In the genomic region with DNA sequence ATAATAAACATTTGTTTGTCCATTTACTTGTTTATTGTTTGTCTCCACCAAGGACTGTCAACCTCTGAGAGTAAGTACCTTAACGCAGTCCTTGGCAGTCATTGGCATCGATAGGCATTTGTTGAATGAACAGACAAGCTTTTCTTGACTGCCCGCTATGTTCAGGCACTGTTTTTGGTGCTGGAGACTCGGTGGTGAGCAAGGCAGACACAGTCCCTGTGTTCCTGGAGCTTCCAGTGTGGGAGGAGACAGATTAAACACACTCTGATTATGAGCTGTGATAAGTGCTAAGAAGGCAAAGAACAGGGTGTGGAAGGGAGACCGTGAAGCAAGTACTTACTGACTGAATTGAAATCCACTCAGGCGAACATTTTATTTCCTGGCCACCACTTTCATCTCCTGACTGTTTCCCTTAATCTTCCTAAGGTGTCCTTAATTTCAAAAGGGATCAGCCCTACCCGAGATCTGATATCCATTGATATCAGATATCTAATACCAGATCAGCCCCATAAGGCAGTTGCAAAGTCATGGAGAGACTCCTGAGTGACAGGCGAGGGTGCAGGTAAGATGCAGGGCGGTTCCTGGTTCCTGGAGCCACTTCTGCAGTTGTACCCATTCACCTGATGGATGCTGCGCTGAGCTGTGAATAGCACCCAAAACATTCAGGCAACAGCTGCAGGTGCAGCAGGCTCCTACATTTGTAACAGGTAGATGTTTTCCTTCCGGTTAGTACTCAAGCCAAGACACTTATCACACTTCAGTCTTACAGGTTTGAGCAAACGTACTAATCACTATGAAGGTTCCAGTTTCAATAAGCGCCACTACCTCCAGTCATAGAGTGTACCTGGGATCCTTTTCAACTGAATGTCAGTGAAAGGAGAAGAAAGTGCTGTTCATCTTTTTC, we compare ENCODE assay signal across 8 cellular contexts. TPM values are rescaled to one million over a fixed set of nuclear protein-coding genes. Genes with fewer than 3 reads are reported as not detected.
DNase-seq lines count a peak whose midpoint lies in the region; ATAC-seq and TF ChIP-seq lines count a peak whose summit lies in the region.

No MANE protein-coding gene starts in this region.

- WGBS in lower leg skin, 2 donors: 34 to 41% methylated on average over 13 of the region's 13 CpGs

- H3K9me3 Mint-ChIP-seq in activated T-cell treated with anti-CD3 and anti-CD28 coated beads, Interleukin-2, amount 50 U/mL, for 72 hours: no peaks in the 10 kb centered on the region
- H3K9me3 Mint-ChIP-seq in stimulated activated effector memory CD8-positive, alpha-beta T cell treated with anti-CD3 and anti-CD28 coated beads, Interleukin-12 subunit alpha, Interleukin-12 subunit beta, amount 100 ng/mL, for 72 hours: no peaks in the 10 kb centered on the region

- no peaks in the 10 kb centered on the region for H3K9me3 ChIP-seq in iPS-18a (ENCODE audit: control insufficient read depth, low read depth, low read length)

- peak overlapping the region; percentile 89 for H3K9ac ChIP-seq in iPS-18a (ENCODE audit: low read length)

- H3K4me3 Mint-ChIP-seq in activated T-cell treated with anti-CD3 and anti-CD28 coated beads, Interleukin-2, amount 50 U/mL, for 72 hours: peak overlapping the region; percentile 91 to 98
- H3K4me3 Mint-ChIP-seq in stimulated activated effector memory CD8-positive, alpha-beta T cell treated with anti-CD3 and anti-CD28 coated beads, Interleukin-12 subunit alpha, Interleukin-12 subunit beta, amount 100 ng/mL, for 72 hours: peak overlapping the region; percentile 95

- H3K27me3 ChIP-seq in iPS-18a (ENCODE audit: control insufficient read depth, insufficient read depth, low read length): no peaks in the 10 kb centered on the region

- peaks cover 2 to 10% of the 10 kb centered on the region in 2 donors for H3K36me3 Mint-ChIP-seq in activated T-cell treated with anti-CD3 and anti-CD28 coated beads, Interleukin-2, amount 50 U/mL, for 72 hours (ENCODE audit: insufficient read depth in 2 of 2)
- peaks cover 65% of the 10 kb centered on the region for H3K36me3 Mint-ChIP-seq in stimulated activated effector memory CD8-positive, alpha-beta T cell treated with anti-CD3 and anti-CD28 coated beads, Interleukin-12 subunit alpha, Interleukin-12 subunit beta, amount 100 ng/mL, for 72 hours

- TF ChIP-seq CTCF in lower leg skin (IDR thresholded peaks at IDR 0.05): no peak

- intact Hi-C loops in lower leg skin (cut with DNase I; ENCODE audit: low total_unique reads): no loop called here

- peaks cover 51% of the 10 kb centered on the region for H3K4me1 Mint-ChIP-seq in activated T-cell treated with anti-CD3 and anti-CD28 coated beads, Interleukin-2, amount 50 U/mL, for 72 hours (ENCODE audit: low read depth)
- H3K4me1 Mint-ChIP-seq in stimulated activated effector memory CD8-positive, alpha-beta T cell treated with anti-CD3 and anti-CD28 coated beads, Interleukin-12 subunit alpha, Interleukin-12 subunit beta, amount 100 ng/mL, for 72 hours: peaks cover 37% of the 10 kb centered on the region

- H3K4me1 ChIP-seq in iPS-18a (ENCODE audit: control insufficient read depth, low read depth, low read length): peaks cover 5% of the 10 kb centered on the region

- peak overlapping the region; percentile 99 for H3K27ac Mint-ChIP-seq in activated T-cell treated with anti-CD3 and anti-CD28 coated beads, Interleukin-2, amount 50 U/mL, for 72 hours
- peak overlapping the region; percentile 94 for H3K27ac Mint-ChIP-seq in stimulated activated effector memory CD8-positive, alpha-beta T cell treated with anti-CD3 and anti-CD28 coated beads, Interleukin-12 subunit alpha, Interleukin-12 subunit beta, amount 100 ng/mL, for 72 hours

- DNase-seq in GM03348 (ENCODE audit: low spot score): peak; percentile 29
- no peak for DNase-seq in activated T-cell treated with anti-CD3 and anti-CD28 coated beads, Interleukin-2, amount 50 U/mL, for 72 hours
- peak in 1 of 2 donors; percentile 65 for DNase-seq in stimulated activated effector memory CD8-positive, alpha-beta T cell treated with anti-CD3 and anti-CD28 coated beads, Interleukin-12 subunit alpha, Interleukin-12 subunit beta, amount 100 ng/mL, for 72 hours (ENCODE audit: low spot score in 2 of 2)
- no peak for DNase-seq in mucosa of gallbladder (ENCODE audit: low spot score)
- DNase-seq in lower leg skin (ENCODE audit: low spot score in 2 of 2): no peak
- DNase-seq in SKM-1 treated with dmso at 0.1 percent for 144 hours (lab: John Stamatoyannopoulos, UW; ENCODE audit: unreplicated experiment): no peak

- peak; percentile 56 for ATAC-seq in HG03175 (IDR thresholded peaks at IDR 0.05; ENCODE audit: unreplicated experiment)
- peak; percentile 42 to 43 for ATAC-seq in activated T-cell treated with anti-CD3 and anti-CD28 coated beads, Interleukin-2, amount 50 U/mL, for 72 hours (replicated peaks in 1 of 2)
- peak; percentile 42 for ATAC-seq in stimulated activated effector memory CD8-positive, alpha-beta T cell treated with anti-CD3 and anti-CD28 coated beads, Interleukin-12 subunit alpha, Interleukin-12 subunit beta, amount 100 ng/mL, for 72 hours

- H3K27me3 Mint-ChIP-seq in activated T-cell treated with anti-CD3 and anti-CD28 coated beads, Interleukin-2, amount 50 U/mL, for 72 hours (ENCODE audit: low read depth): no peaks in the 10 kb centered on the region

- no peak for TF ChIP-seq POLR2A in lower leg skin (IDR thresholded peaks at IDR 0.05)

- H3K4me3 ChIP-seq in iPS-18a (ENCODE audit: low read length): peak overlapping the region; percentile 86
- no peak overlapping the region for H3K4me3 ChIP-seq in lower leg skin (ENCODE audit: low read depth, poor library complexity, severe bottlenecking)

- H3K36me3 ChIP-seq in iPS-18a (ENCODE audit: control insufficient read depth, low read depth, low read length): peaks cover 3% of the 10 kb centered on the region

- H3K27ac ChIP-seq in iPS-18a (ENCODE audit: low read length): no peak overlapping the region

RNA-seq across cellular contexts. Expression of a gene that starts 1.5 kb away (rescaled TPM):
- 100 to 1,000 TPM; 125 to 140 TPM for total RNA-seq in activated T-cell treated with anti-CD3 and anti-CD28 coated beads, Interleukin-2, amount 50 U/mL, for 72 hours
- 25.9 TPM for total RNA-seq in mucosa of gallbladder
- total RNA-seq in lower leg skin: 10 to 100 TPM; 30.1 to 59.4 (median 33.0) TPM

RNA-seq across cellular contexts. Expression of a gene that starts 42.7 kb away (rescaled TPM):
- total RNA-seq in activated T-cell treated with anti-CD3 and anti-CD28 coated beads, Interleukin-2, amount 50 U/mL, for 72 hours: 1 to 10 TPM; 5.9 to 8.0 TPM
- total RNA-seq in mucosa of gallbladder (15.2 TPM), lower leg skin (10 to 100 TPM in 3 of 4 donors, 1 to 10 TPM in 1; 9.2 to 14.6 (median 10.7) TPM)

RNA-seq across cellular contexts. Expression of a gene that starts 48.5 kb away (rescaled TPM):
- under 1 TPM; 0.44 to 0.46 TPM for total RNA-seq in activated T-cell treated with anti-CD3 and anti-CD28 coated beads, Interleukin-2, amount 50 U/mL, for 72 hours
- total RNA-seq in mucosa of gallbladder: 0.23 TPM
- total RNA-seq in lower leg skin: under 1 TPM in 3 of 4 donors, not detected in 1; 0.02 to 0.27 (median 0.06) TPM
